ENCODE assay signal across 24 cellular contexts in the genomic region with DNA sequence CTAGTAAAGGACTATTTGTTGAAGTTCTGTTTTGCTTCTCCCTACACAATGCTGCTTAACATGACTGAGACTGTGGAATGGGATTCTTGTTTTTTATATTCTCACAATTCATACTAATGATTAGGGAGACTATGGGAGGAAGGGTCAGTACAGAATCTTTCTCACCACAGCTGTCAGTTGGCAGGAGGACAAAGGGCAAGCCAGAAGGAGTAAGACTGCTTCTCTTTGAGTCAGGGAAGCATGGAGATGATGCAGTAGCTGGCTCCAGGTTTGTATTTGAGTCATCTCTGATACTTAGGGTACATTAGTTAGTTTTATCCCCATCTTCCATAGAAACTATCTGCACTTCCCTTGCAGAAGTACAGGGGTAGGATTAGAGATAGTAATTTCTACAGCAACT. TPM values are rescaled to one million over a fixed set of nuclear protein-coding genes. Genes with fewer than 3 reads are reported as not detected.
DNase-seq lines count a peak whose midpoint lies in the region; ATAC-seq and TF ChIP-seq lines count a peak whose summit lies in the region.
"Had no signal": no experiment of that assay in that cellular context is flagged by ENCODE, and none has a peak within 500 bp of the region (broad histone marks: within the 10 kb centered on the region; RNA-seq: fewer than 3 reads in every experiment).

No MANE protein-coding gene starts in this region.

- no peaks in the 10 kb centered on the region for H3K36me3 ChIP-seq in Peyer's patch
- H3K36me3 ChIP-seq: heart left ventricle, left ventricle myocardium inferior, tibial nerve had no signal

- no peak overlapping the region for H3K4me3 ChIP-seq in Peyer's patch
- H3K4me3 ChIP-seq: heart left ventricle, left ventricle myocardium inferior, PC-9, tibial nerve had no signal

- H3K4me3 Mint-ChIP-seq in nephron: peak overlapping the region in 1 of 3 experiments; percentile 13
- H3K4me3 Mint-ChIP-seq: activated T-cell treated with anti-CD3 and anti-CD28 coated beads, Interleukin-2, amount 50 U/mL, for 24 hours; B cell; stimulated activated naive CD8-positive, alpha-beta T cell treated with anti-CD3 and anti-CD28 coated beads, Interleukin-15, Interleukin-2, amounts not matched to agents 100 ng/mL and 50 ng/mL, for 24 hours had no signal

- H3K27me3 Mint-ChIP-seq in nephron (ENCODE audit: low read depth): no peaks in the 10 kb centered on the region

- no peaks in the 10 kb centered on the region for H3K4me1 ChIP-seq in Peyer's patch
- H3K4me1 ChIP-seq: left ventricle myocardium inferior, tibial nerve had no signal

- no peak overlapping the region for H3K27ac ChIP-seq in Peyer's patch
- H3K27ac ChIP-seq: heart left ventricle, left ventricle myocardium inferior, PC-9, tibial nerve had no signal

- peak overlapping the region; percentile 61 to 75 (median 64) for H3K27ac Mint-ChIP-seq in nephron
- H3K27ac Mint-ChIP-seq: activated T-cell treated with anti-CD3 and anti-CD28 coated beads, Interleukin-2, amount 50 U/mL, for 24 hours; B cell; stimulated activated naive CD8-positive, alpha-beta T cell treated with anti-CD3 and anti-CD28 coated beads, Interleukin-15, Interleukin-2, amounts not matched to agents 100 ng/mL and 50 ng/mL, for 24 hours had no signal

- H3K4me1 Mint-ChIP-seq in nephron: peaks cover 47% of the 10 kb centered on the region
- H3K4me1 Mint-ChIP-seq: B cell had no signal

- no peak for ATAC-seq in HG02973 (IDR thresholded peaks at IDR 0.05; ENCODE audit: unreplicated experiment)
- ATAC-seq: heart left ventricle had no signal

- DNase-seq in AG20443 (ENCODE audit: low spot score): peak; percentile 24
- peak; percentile 12 for DNase-seq in astrocyte of the hippocampus (ENCODE audit: low read depth, low spot score)
- peak; percentile 45 for DNase-seq in fibroblast of peridontal ligament (ENCODE audit: extremely low read depth)
- DNase-seq in HuH-7 (ENCODE audit: low spot score): no peak
- DNase-seq in Peyer's patch: no peak
- DNase-seq in mucosa of gallbladder (ENCODE audit: low spot score): no peak
- DNase-seq: 8988T; activated CD8-positive, alpha-beta memory T cell treated with anti-CD3 and anti-CD28 coated beads for 24 hours; activated naive CD4-positive, alpha-beta T cell; activated T-cell treated with anti-CD3 and anti-CD28 coated beads, Interleukin-2, amount 50 U/mL, for 24 hours; DMS53; heart left ventricle; left ventricle myocardium inferior; NCI-H2029 treated with DMSO at 0.1 percent for 48 hours; NCI-H446; PC-9; stimulated activated CD4-positive, alpha-beta T cell treated with anti-CD3 and anti-CD28 coated beads, Interleukin-12 subunit alpha, Interleukin-12 subunit beta, amount 100 ng/mL, for 4 hours; stimulated activated CD4-positive, alpha-beta T cell treated with anti-CD3 and anti-CD28 coated beads, Interleukin-4, amount 100 ng/mL, for 4 hours; T-helper 1 cell had no signal

- no peaks in the 10 kb centered on the region for H3K9me3 ChIP-seq in Peyer's patch
- H3K9me3 ChIP-seq: heart left ventricle, left ventricle myocardium inferior, tibial nerve had no signal

- H3K9me3 Mint-ChIP-seq in nephron: no peaks in the 10 kb centered on the region
- H3K9me3 Mint-ChIP-seq: activated T-cell treated with anti-CD3 and anti-CD28 coated beads, Interleukin-2, amount 50 U/mL, for 24 hours; stimulated activated naive CD8-positive, alpha-beta T cell treated with anti-CD3 and anti-CD28 coated beads, Interleukin-15, Interleukin-2, amounts not matched to agents 100 ng/mL and 50 ng/mL, for 24 hours had no signal

- no peaks in the 10 kb centered on the region for H3K27me3 ChIP-seq in Peyer's patch
- H3K27me3 ChIP-seq: tibial nerve had no signal

- TF ChIP-seq CTCF in nephron (IDR thresholded peaks at IDR 0.05; ENCODE audit: unreplicated experiment in 3 of 3) (no peak), Peyer's patch (IDR thresholded peaks at IDR 0.05) (no peak)

- no peak for TF ChIP-seq POLR2A in Peyer's patch (IDR thresholded peaks at IDR 0.05)

- H3K36me3 Mint-ChIP-seq in nephron (ENCODE audit: low read depth): no peaks in the 10 kb centered on the region

RNA-seq across cellular contexts. Expression of a gene that starts 13.4 kb away (rescaled TPM):
- total RNA-seq in Peyer's patch: 10 to 100 TPM in 3 of 4 donors, 1 to 10 TPM in 1; 9.1 to 18.4 (median 12.7) TPM
- 24.9 TPM for total RNA-seq in mucosa of gallbladder

Comparison
In these comparisons a context has a peak if more than half of its experiments do, and no peak if none do; other contexts are left out.
1. DNase-seq: peak in AG20443 (single experiment), astrocyte of the hippocampus (single experiment) and fibroblast of peridontal ligament (single experiment); none in HuH-7 (single experiment), Peyer's patch (0 of 3) and mucosa of gallbladder (single experiment).